Comparison of ENCODE assay signal across 11 cellular contexts in genomic region chr7:132393789-132394261, GRCh38.
A peak's percentile ranks its signal among the peaks of the same experiment; 100 is the strongest.
DNase-seq lines count a peak whose midpoint lies in the region; ATAC-seq, FAIRE-seq and TF ChIP-seq lines count a peak whose summit lies in the region.
"Had no signal": no experiment of that assay in that cellular context is flagged by ENCODE, and none has a peak within 500 bp of the region (broad histone marks: within the 10 kb centered on the region; RNA-seq: fewer than 3 reads in every experiment).

No MANE protein-coding gene starts in this region.

- no peaks in the 10 kb centered on the region for H3K36me3 ChIP-seq in GM23338 (ENCODE audit: insufficient read depth)
- H3K36me3 ChIP-seq in ascending aorta, result no peaks in the 10 kb centered on the region
- no peaks in the 10 kb centered on the region for H3K36me3 ChIP-seq in left ventricle myocardium inferior

- no peaks in the 10 kb centered on the region for H4K20me1 ChIP-seq in GM23338 (replicated peaks; ENCODE audit: insufficient read depth)

- H3K4me2 ChIP-seq in GM23338, result no peak overlapping the region

- H3K9me3 Mint-ChIP-seq in GM23338 (no peaks in the 10 kb centered on the region), endothelial cell (ENCODE audit: unreplicated experiment) (no peaks in the 10 kb centered on the region)
- H3K9me3 Mint-ChIP-seq: HFFc6 had no signal

- no peaks in the 10 kb centered on the region for H3K79me2 ChIP-seq in GM23338 (replicated peaks; ENCODE audit: insufficient read depth)

- no peak for FAIRE-seq in GM12892 (lab: Jason Lieb, UNC)

- H3K36me3 Mint-ChIP-seq in GM23338 (ENCODE audit: low read depth), result no peaks in the 10 kb centered on the region
- H3K36me3 Mint-ChIP-seq in endothelial cell (ENCODE audit: low read depth, unreplicated experiment), result no peaks in the 10 kb centered on the region

- H3K27me3 Mint-ChIP-seq in GM23338 (ENCODE audit: insufficient read depth, low read depth, poor library complexity), result peaks cover 1% of the 10 kb centered on the region
- H3K27me3 Mint-ChIP-seq in endothelial cell (ENCODE audit: unreplicated experiment), result no peaks in the 10 kb centered on the region

- H3K4me1 ChIP-seq in GM23338 (ENCODE audit: insufficient read depth) (no peaks in the 10 kb centered on the region; the same call in 1 of the 2 replicates), ascending aorta (peaks cover 0 to 9% of the 10 kb centered on the region in 2 donors), left ventricle myocardium inferior (peaks cover 51% of the 10 kb centered on the region)

- H2AFZ ChIP-seq in GM23338, result no peak overlapping the region

- H3K4me1 Mint-ChIP-seq in GM23338, result peaks cover 6% of the 10 kb centered on the region
- peaks cover 4% of the 10 kb centered on the region for H3K4me1 Mint-ChIP-seq in endothelial cell (ENCODE audit: unreplicated experiment)

- H3K27me3 ChIP-seq in GM23338 (ENCODE audit: insufficient read depth) (no peaks in the 10 kb centered on the region), ascending aorta (no peaks in the 10 kb centered on the region), left ventricle myocardium inferior (ENCODE audit: low read depth) (no peaks in the 10 kb centered on the region)

- TF ChIP-seq POLR2A in GM12892 (IDR thresholded peaks at IDR 0.05; ENCODE audit: low read depth, low read length), result no peak

- DNase-seq in GM23338 (ENCODE audit: low spot score) (no peak), ascending aorta (ENCODE audit: low spot score in 2 of 2) (peak in 1 of 2 donors; percentile 83), left ventricle myocardium inferior (peak; percentile 48), sciatic nerve (ENCODE audit: low spot score) (no peak), GM12892 (ENCODE audit: insufficient read length) (no peak), endothelial cell (ENCODE audit: low spot score) (no peak)
- DNase-seq in activated T-cell treated with anti-CD3 and anti-CD28 coated beads, Interleukin-2, amount 50 U/mL, for 1 hour, result no peak
- no peak for DNase-seq in stimulated activated naive CD4-positive, alpha-beta T cell (lab: John Stamatoyannopoulos, UW)
- DNase-seq: HFFc6; NK-92 treated with Interleukin-12 subunit alpha and Interleukin-12 subunit beta, amount 100 ng/mL, for 24 hours; stimulated activated CD4-positive, alpha-beta T cell treated with anti-CD3 and anti-CD28 coated beads, Interleukin-4, amount 100 ng/mL, for 4 hours had no signal

- H3F3A ChIP-seq in GM23338 (replicated peaks; ENCODE audit: low read depth), result no peaks in the 10 kb centered on the region

- H3K9me3 ChIP-seq in ascending aorta, result no peaks in the 10 kb centered on the region
- no peaks in the 10 kb centered on the region for H3K9me3 ChIP-seq in left ventricle myocardium inferior (replicated peaks)

- no peak overlapping the region for H3K27ac ChIP-seq in GM23338 (ENCODE audit: low read depth)
- peak overlapping the region; percentile 41 to 54 for H3K27ac ChIP-seq in ascending aorta
- H3K27ac ChIP-seq in left ventricle myocardium inferior (replicated peaks), result peak overlapping the region; percentile 40

- TF ChIP-seq CTCF in GM23338 (conservative IDR thresholded peaks at IDR 0.05; ENCODE audit: low read depth in 2 of 2), result no peak
- no peak for TF ChIP-seq CTCF in ascending aorta (IDR thresholded peaks at IDR 0.05)
- TF ChIP-seq CTCF in left ventricle myocardium inferior (IDR thresholded peaks at IDR 0.05; ENCODE audit: borderline replicate concordance), result no peak
- TF ChIP-seq CTCF in endothelial cell (IDR thresholded peaks at IDR 0.05; ENCODE audit: unreplicated experiment), result no peak

- H3K27ac Mint-ChIP-seq in GM23338 (no peak overlapping the region), endothelial cell (ENCODE audit: unreplicated experiment) (no peak overlapping the region)
- H3K27ac Mint-ChIP-seq: HFFc6 had no signal

- ATAC-seq in GM23338 (peak; percentile 53), sciatic nerve (peak; percentile 86)

- H3K9me2 ChIP-seq in GM23338 (ENCODE audit: insufficient read depth), result no peaks in the 10 kb centered on the region

- intact Hi-C loops in ascending aorta (cut with DNase I), result no loop called here
- intact Hi-C loops in left ventricle myocardium inferior (cut with micrococcal nuclease), result no loop called here
- intact Hi-C loops in sciatic nerve (cut with DNase I), result no loop called here

- no peak overlapping the region for H3K4me3 ChIP-seq in GM23338
- H3K4me3 ChIP-seq in ascending aorta, result no peak overlapping the region
- no peak overlapping the region for H3K4me3 ChIP-seq in left ventricle myocardium inferior

- H3K4me3 Mint-ChIP-seq in GM23338 (no peak overlapping the region), endothelial cell (ENCODE audit: unreplicated experiment) (no peak overlapping the region)
- H3K4me3 Mint-ChIP-seq: HFFc6 had no signal

TF ChIP-seq in GM23338, 12 proteins besides CTCF, POLR2A, EP300 and RAD21 (continues in another document):
- TF ChIP-seq JUNB (IDR thresholded peaks at IDR 0.05; ENCODE audit: unreplicated experiment) (no peak), EZH2 (IDR thresholded peaks at IDR 0.05; ENCODE audit: low read depth, unreplicated experiment) (no peak), REST (IDR thresholded peaks at IDR 0.05; ENCODE audit: unreplicated experiment) (no peak)
